In genomic region chr3:99418709-99419108, GRCh38 we compare ENCODE assay signal across 15 cellular contexts.
A peak's percentile ranks its signal among the peaks of the same experiment; 100 is the strongest.
DNase-seq lines count a peak whose midpoint lies in the region; ATAC-seq and TF ChIP-seq lines count a peak whose summit lies in the region.
"Had no signal": no experiment of that assay in that cellular context is flagged by ENCODE, and none has a peak within 500 bp of the region (broad histone marks: within the 10 kb centered on the region; RNA-seq: fewer than 3 reads in every experiment).

No MANE protein-coding gene starts in this region.

- H3K4me3 ChIP-seq in brain microvascular endothelial cell (ENCODE audit: low read depth, low read length) = no peak overlapping the region
- H3K4me3 ChIP-seq: left lung had no signal

- no peaks in the 10 kb centered on the region for H3K36me3 Mint-ChIP-seq in CD4-positive, alpha-beta T cell (ENCODE audit: low read depth)

- H3K27ac ChIP-seq in brain microvascular endothelial cell = peak overlapping the region; percentile 38
- no peak overlapping the region for H3K27ac ChIP-seq in CD4-positive, alpha-beta T cell (ENCODE audit: low read depth, low read length)
- H3K27ac ChIP-seq: left lung, parathyroid adenoma had no signal

- ATAC-seq in GM18508 (IDR thresholded peaks at IDR 0.05; ENCODE audit: insufficient read depth, unreplicated experiment) = peak; percentile 68
- peak; percentile 71 for ATAC-seq in GM21423 (IDR thresholded peaks at IDR 0.05; ENCODE audit: unreplicated experiment)
- ATAC-seq in HG03045 (IDR thresholded peaks at IDR 0.05; ENCODE audit: unreplicated experiment) = peak; percentile 70
- ATAC-seq in CD4-positive, alpha-beta T cell (ENCODE audit: poor library complexity) = no peak
- ATAC-seq: activated T-cell treated with anti-CD3 and anti-CD28 coated beads, Interleukin-2, amount 50 U/mL, for 72 hours; left lung; PC-3 had no signal

- H3K27ac Mint-ChIP-seq in CD4-positive, alpha-beta T cell = no peak overlapping the region
- H3K27ac Mint-ChIP-seq: activated T-cell treated with anti-CD3 and anti-CD28 coated beads, Interleukin-2, amount 50 U/mL, for 72 hours; B cell had no signal

- peaks cover 4% of the 10 kb centered on the region for H3K9me3 Mint-ChIP-seq in CD4-positive, alpha-beta T cell

- CTCF ChIA-PET in CD4-positive, alpha-beta T cell (lab: Charles Lee) = no interaction called here

- H3K36me3 ChIP-seq in brain microvascular endothelial cell (replicated peaks) = no peaks in the 10 kb centered on the region
- H3K36me3 ChIP-seq: left lung had no signal

- POLR2A ChIA-PET in CD4-positive, alpha-beta T cell (lab: Charles Lee) = no interaction called here

- in situ Hi-C loops in brain microvascular endothelial cell (cut with HindIII; ENCODE audit: low pct_ligation_motif_present, low sequenced_read_pairs) = no loop called here

- no peaks in the 10 kb centered on the region for H3K27me3 ChIP-seq in brain microvascular endothelial cell (replicated peaks)
- no peaks in the 10 kb centered on the region for H3K27me3 ChIP-seq in CD4-positive, alpha-beta T cell (ENCODE audit: control insufficient read depth, insufficient read depth, low read length)
- H3K27me3 ChIP-seq: left lung had no signal

- H3K27me3 Mint-ChIP-seq in CD4-positive, alpha-beta T cell = no peaks in the 10 kb centered on the region
- H3K27me3 Mint-ChIP-seq: B cell had no signal

- H3K4me1 Mint-ChIP-seq in CD4-positive, alpha-beta T cell (ENCODE audit: low read depth) = no peaks in the 10 kb centered on the region
- H3K4me1 Mint-ChIP-seq: B cell had no signal

- DNase-seq in brain microvascular endothelial cell (no peak), HUDEP-2 (lab: John Stamatoyannopoulos, UW; ENCODE audit: unreplicated experiment in 76 of 76) (no peak), SHP77 (lab: John Stamatoyannopoulos, UW) (no peak)
- no peak for DNase-seq in CD4-positive, alpha-beta T cell
- DNase-seq in stimulated activated CD4-positive, alpha-beta T cell treated with anti-CD3 and anti-CD28 coated beads, Interleukin-4, amount 100 ng/mL, for 4 hours = no peak
- DNase-seq: activated T-cell treated with anti-CD3 and anti-CD28 coated beads, Interleukin-2, amount 50 U/mL, for 72 hours; central memory CD4-positive, alpha-beta T cell; left lung; NCI-H146; PC-3 had no signal

- TF ChIP-seq CTCF in brain microvascular endothelial cell (IDR thresholded peaks at IDR 0.05; ENCODE audit: low read depth, low read length, missing control alignments) = no peak
- TF ChIP-seq CTCF in CD4-positive, alpha-beta T cell (IDR thresholded peaks at IDR 0.05) = no peak

- intact Hi-C loops in CD4-positive, alpha-beta T cell (cut with DNase I, micrococcal nuclease) = no loop called here

- H3K9me3 ChIP-seq in CD4-positive, alpha-beta T cell (ENCODE audit: control insufficient read depth, low read length) = no peaks in the 10 kb centered on the region
- H3K9me3 ChIP-seq: left lung had no signal

- H3K4me3 Mint-ChIP-seq in CD4-positive, alpha-beta T cell = no peak overlapping the region
- H3K4me3 Mint-ChIP-seq: activated T-cell treated with anti-CD3 and anti-CD28 coated beads, Interleukin-2, amount 50 U/mL, for 72 hours; B cell had no signal
